In genomic region chr3:115975353-115975752, GRCh38 we compare ENCODE assay signal across 10 cellular contexts.
DNase-seq lines count a peak whose midpoint lies in the region; ATAC-seq and TF ChIP-seq lines count a peak whose summit lies in the region.
"Had no signal": no experiment of that assay in that cellular context is flagged by ENCODE, and none has a peak within 500 bp of the region (broad histone marks: within the 10 kb centered on the region; RNA-seq: fewer than 3 reads in every experiment).

No MANE protein-coding gene starts in this region.

- no peaks in the 10 kb centered on the region for H3K36me3 ChIP-seq in ascending aorta
- H3K36me3 ChIP-seq: gastrocnemius medialis had no signal

- DNase-seq in EL (peak; percentile 56), OCI-M1 (lab: John Stamatoyannopoulos, UW) (peak; percentile 37), kidney glomerular epithelial cell (lab: John Stamatoyannopoulos, UW) (peak; percentile 77), ascending aorta (ENCODE audit: low spot score in 2 of 2) (no peak), T-helper 2 cell (no peak), iPS-NIHi11 (ENCODE audit: low spot score) (no peak)
- DNase-seq: gastrocnemius medialis had no signal

- no peak overlapping the region for H3K4me3 ChIP-seq in ascending aorta
- H3K4me3 ChIP-seq: gastrocnemius medialis had no signal

- H3K27me3 ChIP-seq in ascending aorta: no peaks in the 10 kb centered on the region
- H3K27me3 ChIP-seq: gastrocnemius medialis had no signal

- no peak for TF ChIP-seq CTCF in ascending aorta (IDR thresholded peaks at IDR 0.05)

- ATAC-seq in HG02623 (IDR thresholded peaks at IDR 0.05; ENCODE audit: unreplicated experiment) (peak; percentile 44), GM19455 (IDR thresholded peaks at IDR 0.05; ENCODE audit: unreplicated experiment) (no peak)
- ATAC-seq: gastrocnemius medialis had no signal

- H3K27ac ChIP-seq in ascending aorta: no peak overlapping the region
- H3K27ac ChIP-seq: gastrocnemius medialis, parathyroid adenoma had no signal

- intact Hi-C loops in ascending aorta (cut with DNase I): no loop called here

- no peaks in the 10 kb centered on the region for H3K4me1 ChIP-seq in ascending aorta
- H3K4me1 ChIP-seq: gastrocnemius medialis, parathyroid adenoma had no signal

- H3K9me3 ChIP-seq in ascending aorta: no peaks in the 10 kb centered on the region
- H3K9me3 ChIP-seq: gastrocnemius medialis had no signal

Comparison
In these comparisons a context has a peak if more than half of its experiments do, and no peak if none do; other contexts are left out.
1. DNase-seq: peak in EL (single experiment), OCI-M1 (single experiment) and kidney glomerular epithelial cell (single experiment); none in ascending aorta (0 of 2), T-helper 2 cell (0 of 5) and iPS-NIHi11 (single experiment).